Comparison of ENCODE assay signal across 17 cellular contexts in genomic region chr12:77954156-77954555, GRCh38.
"Had no signal": no experiment of that assay in that cellular context is flagged by ENCODE, and none has a peak within 500 bp of the region (broad histone marks: within the 10 kb centered on the region; RNA-seq: fewer than 3 reads in every experiment).

No MANE protein-coding gene starts in this region.

- H3K9me3 ChIP-seq: mucosa of descending colon, neutrophil, tibial nerve had no signal

- H3K4me3 ChIP-seq: coronary artery, mucosa of descending colon, tibial nerve had no signal

- H3K27me3 ChIP-seq: neutrophil, tibial nerve had no signal

- DNase-seq: activated CD4-positive, alpha-beta T cell treated with anti-CD3 and anti-CD28 coated beads for 48 hours; activated naive CD4-positive, alpha-beta T cell treated with Interleukin-2 at 50 U/mL for 16 hours; activated naive CD8-positive, alpha-beta T cell treated with anti-CD3 and anti-CD28 coated beads, Interleukin-2, amount 50 U/mL, for 24 hours; central memory CD4-positive, alpha-beta T cell; effector memory CD4-positive, alpha-beta T cell; head of caudate nucleus; mammary epithelial cell; mucosa of descending colon; naive thymus-derived CD8-positive, alpha-beta T cell; posterior cingulate gyrus; small intestine; T-helper 17 cell had no signal

- H3K4me1 ChIP-seq: tibial nerve had no signal

- H3K36me3 ChIP-seq: neutrophil, tibial nerve had no signal

- H3K27ac ChIP-seq: coronary artery, neutrophil, tibial nerve had no signal

- ATAC-seq: activated naive CD8-positive, alpha-beta T cell treated with anti-CD3 and anti-CD28 coated beads, Interleukin-2, amount 50 U/mL, for 24 hours; left lobe of liver; mucosa of descending colon; naive thymus-derived CD8-positive, alpha-beta T cell; stimulated activated effector memory CD8-positive, alpha-beta T cell treated with anti-CD3 and anti-CD28 coated beads, Interleukin-12 subunit alpha, Interleukin-12 subunit beta, amount 100 ng/mL, for 72 hours; T-helper 17 cell had no signal
